Comparison of ENCODE assay signal across 16 cellular contexts in genomic region chr1:110033421-110033820, GRCh38. TPM values are rescaled to one million over a fixed set of nuclear protein-coding genes. Genes with fewer than 3 reads are reported as not detected.
A peak's percentile ranks its signal among the peaks of the same experiment; 100 is the strongest.
DNase-seq lines count a peak whose midpoint lies in the region; ATAC-seq and TF ChIP-seq lines count a peak whose summit lies in the region.
"Had no signal": no experiment of that assay in that cellular context is flagged by ENCODE, and none has a peak within 500 bp of the region (broad histone marks: within the 10 kb centered on the region; RNA-seq: fewer than 3 reads in every experiment).

No MANE protein-coding gene starts in this region.

- no peak overlapping the region for H3K4me2 ChIP-seq in neural progenitor cell

- peaks cover 14% of the 10 kb centered on the region for H3F3A ChIP-seq in neural progenitor cell (ENCODE audit: low read depth)

- peak overlapping the region; percentile 92 for H3K4me3 ChIP-seq in NB4 (ENCODE audit: low read depth, low read length)
- no peak overlapping the region for H3K4me3 ChIP-seq in neural progenitor cell
- H3K4me3 ChIP-seq in stomach, result peak overlapping the region in 1 of 4 donors; percentile 100

- no peaks in the 10 kb centered on the region for H3K9me3 Mint-ChIP-seq in T-helper 1 cell treated with Interleukin-12 subunit alpha and Interleukin-12 subunit beta and Interleukin-4 antibody, amounts not matched to agents 30 μg/mL and 1 μg/mL, for 36 hours
- H3K9me3 Mint-ChIP-seq in activated naive CD8-positive, alpha-beta T cell treated with anti-CD3 and anti-CD28 coated beads, Interleukin-2, amount 50 U/mL, for 24 hours, result no peaks in the 10 kb centered on the region
- H3K9me3 Mint-ChIP-seq in neural progenitor cell, result no peaks in the 10 kb centered on the region

- no peaks in the 10 kb centered on the region for H3K27me3 ChIP-seq in neural progenitor cell
- no peaks in the 10 kb centered on the region for H3K27me3 ChIP-seq in stomach

- H4K20me1 ChIP-seq in neural progenitor cell (ENCODE audit: low read depth), result peaks cover 29% of the 10 kb centered on the region

- H3K4me1 ChIP-seq in neural progenitor cell (peaks cover 9% of the 10 kb centered on the region), stomach (peaks cover 10 to 39% (median 25%) of the 10 kb centered on the region in 4 donors)

- H3K27me3 Mint-ChIP-seq in T-helper 1 cell treated with Interleukin-12 subunit alpha and Interleukin-12 subunit beta and Interleukin-4 antibody, amounts not matched to agents 30 μg/mL and 1 μg/mL, for 36 hours (ENCODE audit: low read depth), result no peaks in the 10 kb centered on the region
- no peaks in the 10 kb centered on the region for H3K27me3 Mint-ChIP-seq in activated naive CD8-positive, alpha-beta T cell treated with anti-CD3 and anti-CD28 coated beads, Interleukin-2, amount 50 U/mL, for 24 hours
- no peaks in the 10 kb centered on the region for H3K27me3 Mint-ChIP-seq in neural progenitor cell (ENCODE audit: insufficient read depth, low read depth)

- H3K27ac ChIP-seq in neural progenitor cell (no peak overlapping the region), stomach (no peak overlapping the region)

- peak overlapping the region; percentile 84 for H3K27ac Mint-ChIP-seq in T-helper 1 cell treated with Interleukin-12 subunit alpha and Interleukin-12 subunit beta and Interleukin-4 antibody, amounts not matched to agents 30 μg/mL and 1 μg/mL, for 36 hours
- peak overlapping the region; percentile 89 for H3K27ac Mint-ChIP-seq in activated naive CD8-positive, alpha-beta T cell treated with anti-CD3 and anti-CD28 coated beads, Interleukin-2, amount 50 U/mL, for 24 hours
- H3K27ac Mint-ChIP-seq in neural progenitor cell, result peak overlapping the region; percentile 87

- no peaks in the 10 kb centered on the region for H3K36me3 ChIP-seq in neural progenitor cell
- H3K36me3 ChIP-seq in stomach, result peaks cover 8 to 15% (median 11%) of the 10 kb centered on the region in 4 donors

- H2AFZ ChIP-seq in neural progenitor cell (replicated peaks), result no peak overlapping the region

- no peak for TF ChIP-seq CTCF in NB4 (IDR thresholded peaks at IDR 0.05; ENCODE audit: low read depth, low read length)
- no peak for TF ChIP-seq CTCF in neural progenitor cell (IDR thresholded peaks at IDR 0.05)
- TF ChIP-seq CTCF in stomach (IDR thresholded peaks at IDR 0.05), result no peak

- H3K4me1 Mint-ChIP-seq in T-helper 1 cell treated with Interleukin-12 subunit alpha and Interleukin-12 subunit beta and Interleukin-4 antibody, amounts not matched to agents 30 μg/mL and 1 μg/mL, for 36 hours (ENCODE audit: low read depth), result peaks cover 45% of the 10 kb centered on the region
- H3K4me1 Mint-ChIP-seq in activated naive CD8-positive, alpha-beta T cell treated with anti-CD3 and anti-CD28 coated beads, Interleukin-2, amount 50 U/mL, for 24 hours, result peaks cover 48% of the 10 kb centered on the region
- H3K4me1 Mint-ChIP-seq in neural progenitor cell, result peaks cover 33% of the 10 kb centered on the region

- DNase-seq in T-helper 1 cell (no peak), NB4 (ENCODE audit: low read depth) (peak; percentile 61), neural progenitor cell (ENCODE audit: low spot score) (no peak), amygdala (lab: John Stamatoyannopoulos, UW) (no peak), stomach (no peak)
- no peak for DNase-seq in activated naive CD8-positive, alpha-beta T cell treated with anti-CD3 and anti-CD28 coated beads, Interleukin-2, amount 50 U/mL, for 24 hours
- DNase-seq: EL, glutamatergic neuron, NCI-H2029 treated with DMSO at 0.1 percent for 48 hours, psoas muscle had no signal

- WGBS in stomach, 5 donors, result 85 to 93% (median 86%) methylated on average over 5 of the region's 5 CpGs

- peaks cover 31% of the 10 kb centered on the region for H3K79me2 ChIP-seq in neural progenitor cell (ENCODE audit: low read depth)

- intact Hi-C loops in stomach (cut with DNase I; ENCODE audit: low total_unique reads), result no loop called here

- peaks cover 5% of the 10 kb centered on the region for H3K36me3 Mint-ChIP-seq in T-helper 1 cell treated with Interleukin-12 subunit alpha and Interleukin-12 subunit beta and Interleukin-4 antibody, amounts not matched to agents 30 μg/mL and 1 μg/mL, for 36 hours (ENCODE audit: low read depth)
- H3K36me3 Mint-ChIP-seq in activated naive CD8-positive, alpha-beta T cell treated with anti-CD3 and anti-CD28 coated beads, Interleukin-2, amount 50 U/mL, for 24 hours (ENCODE audit: low read depth), result peaks cover 4% of the 10 kb centered on the region
- H3K36me3 Mint-ChIP-seq in neural progenitor cell, result peaks cover 7% of the 10 kb centered on the region

- TF ChIP-seq POLR2A in NB4 (IDR thresholded peaks at IDR 0.05; ENCODE audit: extremely low read depth, insufficient read length) (peak; percentile 41), stomach (IDR thresholded peaks at IDR 0.05) (no peak)

- H3K9me3 ChIP-seq in neural progenitor cell (ENCODE audit: low read depth), result no peaks in the 10 kb centered on the region
- no peaks in the 10 kb centered on the region for H3K9me3 ChIP-seq in stomach
- H3K9me3 ChIP-seq: psoas muscle had no signal

- H3K9ac ChIP-seq in neural progenitor cell, result no peak overlapping the region

- ATAC-seq in activated naive CD8-positive, alpha-beta T cell treated with anti-CD3 and anti-CD28 coated beads, Interleukin-2, amount 50 U/mL, for 24 hours, result no peak
- no peak for ATAC-seq in HG03280 (IDR thresholded peaks at IDR 0.05; ENCODE audit: unreplicated experiment)

- no peak overlapping the region for H3K4me3 Mint-ChIP-seq in T-helper 1 cell treated with Interleukin-12 subunit alpha and Interleukin-12 subunit beta and Interleukin-4 antibody, amounts not matched to agents 30 μg/mL and 1 μg/mL, for 36 hours
- H3K4me3 Mint-ChIP-seq in activated naive CD8-positive, alpha-beta T cell treated with anti-CD3 and anti-CD28 coated beads, Interleukin-2, amount 50 U/mL, for 24 hours, result peak overlapping the region; percentile 91
- peak overlapping the region; percentile 96 for H3K4me3 Mint-ChIP-seq in neural progenitor cell

- no peak for TF ChIP-seq EP300 in stomach (IDR thresholded peaks at IDR 0.05)

RNA-seq across cellular contexts. Expression of gene STRIP1, which starts 1.0 kb away (rescaled TPM):
- total RNA-seq in neural progenitor cell (ENCODE audit: low replicate concordance) (55.0 and 67.5 TPM in 2 replicates), stomach (100 to 1,000 TPM in 1 of 5 donors, 10 to 100 TPM in 4; 36.9 to 262 (median 59.3) TPM)
- polyA plus RNA-seq in stomach, result 10 to 100 TPM in 1 of 3 donors, 1 to 10 TPM in 2; 6.7 to 10.6 (median 7.6) TPM

RNA-seq across cellular contexts. Expression of gene ALX3, which starts 37.1 kb away (rescaled TPM):
- total RNA-seq in neural progenitor cell (ENCODE audit: low replicate concordance) (1.1 TPM in 1 of 2 replicates, not detected in the other), stomach (not detected)
- under 1 TPM in 1 of 3 donors, not detected in 2; 0.08 TPM for polyA plus RNA-seq in stomach
- total RNA-seq: A172, dermis microvascular lymphatic vessel endothelial cell, HT1080, liver, psoas muscle had no signal
- polyA plus RNA-seq: liver had no signal

RNA-seq across cellular contexts. Expression of gene AHCYL1, which starts 48.9 kb away (rescaled TPM):
- total RNA-seq in neural progenitor cell (ENCODE audit: low replicate concordance) (62.5 and 65.5 TPM in 2 replicates), stomach (10 to 100 TPM; 31.0 to 76.3 (median 73.4) TPM)
- 10 to 100 TPM; 33.9 to 58.4 (median 40.8) TPM for polyA plus RNA-seq in stomach
